Comparison of ENCODE assay signal across 9 cellular contexts in the genomic region with DNA sequence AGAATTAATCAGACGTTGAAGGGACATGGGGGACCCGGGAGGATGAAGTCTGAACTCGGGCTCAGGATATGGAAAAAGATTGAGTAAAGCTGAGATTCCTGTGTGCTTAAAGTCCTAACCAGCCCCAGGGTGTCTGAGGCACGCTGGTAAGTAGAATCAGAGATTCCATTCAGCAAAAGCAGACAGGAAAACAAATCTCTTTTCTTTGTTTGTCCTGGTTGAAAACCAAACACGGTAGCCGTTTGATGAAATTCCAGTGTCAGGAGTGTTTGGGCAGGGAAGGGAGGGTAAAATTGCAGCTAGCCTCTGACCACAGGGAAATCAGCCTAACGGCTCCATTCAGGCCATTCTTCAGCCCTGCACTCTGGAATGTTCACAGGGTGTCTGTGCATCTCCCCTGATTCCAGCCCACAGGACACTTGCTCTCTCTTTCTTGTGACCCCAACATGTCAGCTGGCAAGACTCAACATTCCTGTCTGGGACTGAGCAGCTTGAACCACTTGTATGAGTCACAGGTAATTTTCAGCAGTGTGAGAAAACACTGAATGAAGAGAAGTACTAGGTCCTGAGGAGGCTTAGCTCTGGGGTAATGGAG. TPM values are rescaled to one million over a fixed set of nuclear protein-coding genes. Genes with fewer than 3 reads are reported as not detected.
DNase-seq lines count a peak whose midpoint lies in the region; FAIRE-seq and TF ChIP-seq lines count a peak whose summit lies in the region.
"Had no signal": no experiment of that assay in that cellular context is flagged by ENCODE, and none has a peak within 500 bp of the region (broad histone marks: within the 10 kb centered on the region; RNA-seq: fewer than 3 reads in every experiment).

No MANE protein-coding gene starts in this region.

- H3K36me3 ChIP-seq in SK-N-SH (replicated peaks in 1 of 2; ENCODE audit: control insufficient read depth in 1 of 2, insufficient read depth in 2 of 2, low read length in 1 of 2): no peaks in the 10 kb centered on the region
- no peaks in the 10 kb centered on the region for H3K36me3 ChIP-seq in rectal smooth muscle tissue (ENCODE audit: control insufficient read depth, insufficient read depth, low read length)

- no peaks in the 10 kb centered on the region for H3K9me2 ChIP-seq in SK-N-SH

- TF ChIP-seq RAD21 in SK-N-SH (IDR thresholded peaks at IDR 0.05; ENCODE audit: low read length): no peak

- TF ChIP-seq EP300 in SK-N-SH (IDR thresholded peaks at IDR 0.05; ENCODE audit: borderline replicate concordance in 1 of 2, low read depth in 1 of 2, low read length in 1 of 2): no peak

- 16% methylated on average over 7 of the region's 7 CpGs for WGBS in SK-N-SH (ENCODE audit: low lambda C conversion rate)

- no peaks in the 10 kb centered on the region for H4K20me1 ChIP-seq in SK-N-SH (ENCODE audit: insufficient read depth)

- H3K27ac ChIP-seq in SK-N-SH (ENCODE audit: low read depth in 2 of 2, low read length in 1 of 2) (peak overlapping the region; percentile 65 to 77; a peak in 3 of 4 replicates), rectal smooth muscle tissue (ENCODE audit: low read depth, low read length) (peak overlapping the region; percentile 30)

- no peaks in the 10 kb centered on the region for H3K79me2 ChIP-seq in SK-N-SH (ENCODE audit: insufficient read depth)

- no peak for DNase-seq in T-helper 2 cell treated with Interferon-gamma antibody and Interleukin-4, amounts not matched to agents 5 μg/mL and 100 μg/mL, for 36 hours (ENCODE audit: low spot score)
- DNase-seq in T-helper 2 cell (no peak), SK-N-SH (no peak), fibroblast of villous mesenchyme (ENCODE audit: low read depth) (peak; percentile 83), glutamatergic neuron (no peak), D721Med (ENCODE audit: insufficient read length, low spot score) (no peak), GM19238 (ENCODE audit: insufficient read length, low spot score) (no peak)

- peak overlapping the region; percentile 100 for H3K4me3 Mint-ChIP-seq in T-helper 2 cell treated with Interferon-gamma antibody and Interleukin-4, amounts not matched to agents 5 μg/mL and 100 μg/mL, for 36 hours
- H3K4me3 Mint-ChIP-seq in glutamatergic neuron (ENCODE audit: unreplicated experiment): no peak overlapping the region
- H3K4me3 Mint-ChIP-seq: central memory CD8-positive, alpha-beta T cell had no signal

- FAIRE-seq in D721Med (lab: Jason Lieb, UNC): no peak

- CTCF ChIA-PET in SK-N-SH (lab: Yijun Ruan, JAX): interaction anchor here (1.1 to 1.4 kb wide), 3 partner anchors 12 to 120 kb away, joined by 3 to 4 read pairs (median 4); a partner anchor contains a TSS

- peaks cover 25% of the 10 kb centered on the region for H3K4me1 Mint-ChIP-seq in T-helper 2 cell treated with Interferon-gamma antibody and Interleukin-4, amounts not matched to agents 5 μg/mL and 100 μg/mL, for 36 hours (ENCODE audit: low read depth)
- H3K4me1 Mint-ChIP-seq in glutamatergic neuron (ENCODE audit: low read depth, unreplicated experiment): peaks cover 3% of the 10 kb centered on the region

- no peaks in the 10 kb centered on the region for H3K27me3 Mint-ChIP-seq in T-helper 2 cell treated with Interferon-gamma antibody and Interleukin-4, amounts not matched to agents 5 μg/mL and 100 μg/mL, for 36 hours (ENCODE audit: low read depth)
- H3K27me3 Mint-ChIP-seq in glutamatergic neuron (ENCODE audit: unreplicated experiment): peaks cover 2% of the 10 kb centered on the region
- H3K27me3 Mint-ChIP-seq: central memory CD8-positive, alpha-beta T cell had no signal

- POLR2A ChIA-PET in SK-N-SH (lab: Yijun Ruan, JAX): no interaction called here

- TF ChIP-seq CTCF in SK-N-SH (IDR thresholded peaks at IDR 0.05) (no peak), fibroblast of villous mesenchyme (IDR thresholded peaks at IDR 0.05; ENCODE audit: insufficient read depth, low read depth, low read length) (no peak), glutamatergic neuron (IDR thresholded peaks at IDR 0.05; ENCODE audit: partially characterized antibody, unreplicated experiment) (no peak), D721Med (IDR thresholded peaks at IDR 0.05; ENCODE audit: insufficient read depth, missing control alignments) (no peak)

- peak overlapping the region; percentile 83 for H2AFZ ChIP-seq in SK-N-SH (ENCODE audit: low read depth)

- H3K4me2 ChIP-seq in SK-N-SH: peak overlapping the region; percentile 59

- H3K27me3 ChIP-seq in SK-N-SH (ENCODE audit: insufficient read depth) (no peaks in the 10 kb centered on the region), rectal smooth muscle tissue (ENCODE audit: control insufficient read depth, insufficient read depth, low read length) (no peaks in the 10 kb centered on the region)

- no peaks in the 10 kb centered on the region for H3K9me3 Mint-ChIP-seq in T-helper 2 cell treated with Interferon-gamma antibody and Interleukin-4, amounts not matched to agents 5 μg/mL and 100 μg/mL, for 36 hours
- H3K9me3 Mint-ChIP-seq in glutamatergic neuron (ENCODE audit: unreplicated experiment): peaks cover 3% of the 10 kb centered on the region
- H3K9me3 Mint-ChIP-seq: central memory CD8-positive, alpha-beta T cell had no signal

- peaks cover 15% of the 10 kb centered on the region for H3K36me3 Mint-ChIP-seq in T-helper 2 cell treated with Interferon-gamma antibody and Interleukin-4, amounts not matched to agents 5 μg/mL and 100 μg/mL, for 36 hours (ENCODE audit: low read depth)
- no peaks in the 10 kb centered on the region for H3K36me3 Mint-ChIP-seq in glutamatergic neuron (ENCODE audit: unreplicated experiment)

- H3K9ac ChIP-seq in SK-N-SH (peak overlapping the region; percentile 44; the same call in 1 of the 2 replicates), rectal smooth muscle tissue (ENCODE audit: low read length) (no peak overlapping the region)

- H3K9me3 ChIP-seq in SK-N-SH: no peaks in the 10 kb centered on the region

- H3K27ac Mint-ChIP-seq in T-helper 2 cell treated with Interferon-gamma antibody and Interleukin-4, amounts not matched to agents 5 μg/mL and 100 μg/mL, for 36 hours: peak overlapping the region; percentile 100
- no peak overlapping the region for H3K27ac Mint-ChIP-seq in glutamatergic neuron (ENCODE audit: unreplicated experiment)

- H3K4me1 ChIP-seq in SK-N-SH (ENCODE audit: control insufficient read depth in 1 of 2, insufficient read depth in 2 of 2, low read depth in 1 of 2, low read length in 1 of 2) (peaks cover 4 to 6% of the 10 kb centered on the region in 2 experiments; a peak in 2 of 4 replicates), rectal smooth muscle tissue (ENCODE audit: control insufficient read depth, insufficient read depth, low read length) (peaks cover 3% of the 10 kb centered on the region)

- peaks cover 8% of the 10 kb centered on the region for H3F3A ChIP-seq in SK-N-SH (replicated peaks; ENCODE audit: insufficient read depth)

- H3K4me3 ChIP-seq in SK-N-SH (ENCODE audit: low read depth in 2 of 2, low read length in 1 of 2): no peak overlapping the region
- H3K4me3 ChIP-seq in fibroblast of villous mesenchyme (ENCODE audit: low read depth, low read length): no peak overlapping the region
- H3K4me3 ChIP-seq in rectal smooth muscle tissue (ENCODE audit: low read length): no peak overlapping the region

TF ChIP-seq in SK-N-SH, 30 proteins besides CTCF, POLR2A, EP300 and RAD21 (continues in another document):
- TF ChIP-seq GATA2 (CRISPR knock-in tag; IDR thresholded peaks at IDR 0.05): no peak
- TF ChIP-seq CHD2 (IDR thresholded peaks at IDR 0.05; ENCODE audit: low read length, partially characterized antibody): no peak
- no peak for TF ChIP-seq GABPA (IDR thresholded peaks at IDR 0.05; ENCODE audit: low read depth)
- TF ChIP-seq RXRA (IDR thresholded peaks at IDR 0.05; ENCODE audit: borderline replicate concordance, low read depth): no peak
- TF ChIP-seq, protein P1, sequence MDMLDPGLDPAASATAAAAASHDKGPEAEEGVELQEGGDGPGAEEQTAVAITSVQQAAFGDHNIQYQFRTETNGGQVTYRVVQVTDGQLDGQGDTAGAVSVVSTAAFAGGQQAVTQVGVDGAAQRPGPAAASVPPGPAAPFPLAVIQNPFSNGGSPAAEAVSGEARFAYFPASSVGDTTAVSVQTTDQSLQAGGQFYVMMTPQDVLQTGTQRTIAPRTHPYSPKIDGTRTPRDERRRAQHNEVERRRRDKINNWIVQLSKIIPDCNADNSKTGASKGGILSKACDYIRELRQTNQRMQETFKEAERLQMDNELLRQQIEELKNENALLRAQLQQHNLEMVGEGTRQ (IDR thresholded peaks at IDR 0.05; ENCODE audit: borderline replicate concordance, low read depth, low read length): no peak
- no peak for TF ChIP-seq SIN3A (IDR thresholded peaks at IDR 0.05; ENCODE audit: borderline replicate concordance, low read depth, low read length)
- TF ChIP-seq YY1 (IDR thresholded peaks at IDR 0.05; ENCODE audit: low read depth): no peak
- TF ChIP-seq FOXM1 (IDR thresholded peaks at IDR 0.05; ENCODE audit: low read depth): no peak
- no peak for TF ChIP-seq TEAD4 (IDR thresholded peaks at IDR 0.05; ENCODE audit: borderline replicate concordance, insufficient read depth)
- TF ChIP-seq EZH2phosphoT487 (IDR thresholded peaks at IDR 0.05; ENCODE audit: borderline replicate concordance, low read depth): no peak
- no peak for TF ChIP-seq RCOR1 (IDR thresholded peaks at IDR 0.05; ENCODE audit: low read length)
- TF ChIP-seq MEF2A (IDR thresholded peaks at IDR 0.05; ENCODE audit: borderline replicate concordance, low read depth): no peak
- no peak for TF ChIP-seq RFX5 (IDR thresholded peaks at IDR 0.05; ENCODE audit: low read length)
- TF ChIP-seq, protein P2, sequence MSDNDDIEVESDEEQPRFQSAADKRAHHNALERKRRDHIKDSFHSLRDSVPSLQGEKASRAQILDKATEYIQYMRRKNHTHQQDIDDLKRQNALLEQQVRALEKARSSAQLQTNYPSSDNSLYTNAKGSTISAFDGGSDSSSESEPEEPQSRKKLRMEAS (IDR thresholded peaks at IDR 0.05; ENCODE audit: low read depth): 0 out of 2 replicates have a peak, but pooled peaks have one; percentile 5
- TF ChIP-seq, protein P3, sequence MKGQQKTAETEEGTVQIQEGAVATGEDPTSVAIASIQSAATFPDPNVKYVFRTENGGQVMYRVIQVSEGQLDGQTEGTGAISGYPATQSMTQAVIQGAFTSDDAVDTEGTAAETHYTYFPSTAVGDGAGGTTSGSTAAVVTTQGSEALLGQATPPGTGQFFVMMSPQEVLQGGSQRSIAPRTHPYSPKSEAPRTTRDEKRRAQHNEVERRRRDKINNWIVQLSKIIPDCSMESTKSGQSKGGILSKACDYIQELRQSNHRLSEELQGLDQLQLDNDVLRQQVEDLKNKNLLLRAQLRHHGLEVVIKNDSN (IDR thresholded peaks at IDR 0.05; ENCODE audit: borderline replicate concordance, low read depth): no peak

RNA-seq across cellular contexts. Expression of a gene that starts 31.0 kb away (rescaled TPM):
- 0.07 TPM in 1 of 2 replicates, not detected in the other for polyA plus RNA-seq in SK-N-SH (2012; rRNA removed)
- 0.09 and 0.13 TPM in 2 replicates for polyA plus RNA-seq in SK-N-SH (2012; cell fraction: cytosol; rRNA removed)
- not detected in 2 replicates for polyA plus RNA-seq in SK-N-SH (2012; cell fraction: nucleus; rRNA removed)
- total RNA-seq in fibroblast of villous mesenchyme (0.32 and 0.43 TPM in 2 replicates), glutamatergic neuron (ENCODE audit: unreplicated experiment) (0.76 TPM)
